ENCODE assay signal across 17 cellular contexts in the genomic region with DNA sequence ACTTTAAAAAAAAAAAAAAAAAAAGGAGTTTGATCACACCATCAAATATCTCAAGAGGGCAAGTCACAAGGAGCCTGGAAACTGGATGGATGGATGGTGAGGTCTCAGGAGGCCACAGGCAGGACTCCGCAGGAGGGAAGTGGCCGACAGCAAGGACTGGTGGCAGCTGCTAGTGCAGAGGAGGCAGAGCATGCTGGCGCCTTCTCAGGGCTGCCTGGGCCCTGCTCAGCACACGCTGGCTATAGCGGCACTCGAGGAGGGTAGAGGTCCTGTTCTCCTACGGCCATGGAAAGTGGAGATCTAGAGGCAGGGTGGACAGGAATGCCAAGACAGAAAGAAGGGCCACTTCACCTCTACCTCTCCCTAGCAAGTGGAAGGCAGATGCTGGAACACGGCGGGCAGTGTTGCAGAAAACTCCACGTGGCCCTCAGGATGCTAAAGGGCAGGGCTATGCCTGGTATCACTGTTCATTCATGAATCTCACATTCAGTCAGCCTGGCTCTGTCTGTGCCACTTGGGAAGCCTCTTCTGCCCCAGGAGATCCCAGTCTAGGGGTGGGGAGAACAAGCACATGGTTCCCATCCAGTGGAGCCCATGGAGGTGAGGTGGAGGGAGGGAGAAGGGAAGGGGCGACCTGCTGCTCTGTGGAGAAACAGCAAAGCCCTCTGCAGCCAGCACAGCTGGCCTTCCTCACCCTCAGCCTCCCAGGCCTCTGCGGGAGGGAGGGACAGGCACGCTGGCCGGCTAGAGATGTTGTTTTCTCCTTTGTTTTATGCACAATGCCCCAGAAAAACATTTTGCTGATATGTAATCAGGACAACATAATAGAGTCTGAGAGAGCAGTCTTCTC.
A peak's percentile ranks its signal among the peaks of the same experiment; 100 is the strongest.
DNase-seq lines count a peak whose midpoint lies in the region; ATAC-seq, FAIRE-seq and TF ChIP-seq lines count a peak whose summit lies in the region.
"Had no signal": no experiment of that assay in that cellular context is flagged by ENCODE, and none has a peak within 500 bp of the region (broad histone marks: within the 10 kb centered on the region; RNA-seq: fewer than 3 reads in every experiment).

No MANE protein-coding gene starts in this region.

- no peak overlapping the region for H2AFZ ChIP-seq in HepG2 (ENCODE audit: low read length)

- H3K4me3 ChIP-seq in HepG2 (replicated peaks in 1 of 3; ENCODE audit: insufficient read depth in 1 of 3, low read depth in 2 of 3, low read length in 3 of 3) (no peak overlapping the region), HAP-1 (no peak overlapping the region)
- H3K4me3 ChIP-seq: right atrium auricular region had no signal

- no peaks in the 10 kb centered on the region for H4K20me1 ChIP-seq in HepG2 (ENCODE audit: insufficient read depth, low read length)

- H3K79me2 ChIP-seq in HepG2 (ENCODE audit: insufficient read depth, low read length): no peaks in the 10 kb centered on the region

- no peak for ATAC-seq in HepG2
- ATAC-seq in stimulated activated naive B cell treated with anti-CD40 and anti-IgM and Interleukin-4, amounts not matched to agents 10 μg/mL and 1 μg/mL and 100 μg/mL, for 72 hours (replicated peaks): no peak
- ATAC-seq: activated CD4-positive, CD25-positive, alpha-beta regulatory T cell treated with anti-CD3 and anti-CD28 coated beads, Interleukin-2, amount 50 U/mL, for 24 hours had no signal

- no peak overlapping the region for H3K4me2 ChIP-seq in HepG2 (ENCODE audit: low read depth, low read length)

- BruUV-seq in HepG2 (replicated peaks; lab: Mats Ljungman, UMichigan): no TSS peak

- peaks cover 2 to 5% of the 10 kb centered on the region in 2 experiments; a peak in 3 of 5 replicates for H3K36me3 ChIP-seq in HepG2 (replicated peaks in 1 of 2; ENCODE audit: control insufficient read depth in 1 of 2, insufficient read depth in 2 of 2, low read length in 2 of 2)
- no peaks in the 10 kb centered on the region; the same call in none of the 2 replicates for H3K36me3 ChIP-seq in HAP-1 (replicated peaks)

- no peak overlapping the region for H3K4me3 Mint-ChIP-seq in activated naive CD8-positive, alpha-beta T cell treated with anti-CD3 and anti-CD28 coated beads for 36 hours
- H3K4me3 Mint-ChIP-seq in stimulated activated naive B cell treated with anti-CD40 and anti-IgM and Interleukin-4, amounts not matched to agents 10 μg/mL and 1 μg/mL and 100 μg/mL, for 72 hours: no peak overlapping the region
- H3K4me3 Mint-ChIP-seq in chondrocyte (ENCODE audit: unreplicated experiment): no peak overlapping the region

- H3K27me3 ChIP-seq in HepG2 (ENCODE audit: control insufficient read depth in 1 of 2, insufficient read depth in 2 of 2, low read length in 2 of 2): no peaks in the 10 kb centered on the region
- H3K27me3 ChIP-seq in HAP-1 (ENCODE audit: low read depth): no peaks in the 10 kb centered on the region
- H3K27me3 ChIP-seq: right atrium auricular region had no signal

- H3K27ac ChIP-seq in HepG2 (ENCODE audit: extremely low read length, insufficient read depth, low read length): no peak overlapping the region
- H3K27ac ChIP-seq: right atrium auricular region had no signal

- in situ Hi-C loops in HepG2 (cut with HindIII; ENCODE audit: extremely low pct_ligation_motif_present, low pct_unique_long_range_greater_than_20kb): no loop called here
- in situ Hi-C loops in HAP-1 (cut with MboI; ENCODE audit: low sequenced_read_pairs): no loop called here

- peaks cover 82% of the 10 kb centered on the region for H3K36me3 Mint-ChIP-seq in activated naive CD8-positive, alpha-beta T cell treated with anti-CD3 and anti-CD28 coated beads for 36 hours
- peaks cover 80 to 84% of the 10 kb centered on the region in 2 donors for H3K36me3 Mint-ChIP-seq in stimulated activated naive B cell treated with anti-CD40 and anti-IgM and Interleukin-4, amounts not matched to agents 10 μg/mL and 1 μg/mL and 100 μg/mL, for 72 hours
- H3K36me3 Mint-ChIP-seq in chondrocyte (ENCODE audit: low read depth): peaks cover 31% of the 10 kb centered on the region

- H3K9me3 Mint-ChIP-seq in activated naive CD8-positive, alpha-beta T cell treated with anti-CD3 and anti-CD28 coated beads for 36 hours: peaks cover 19% of the 10 kb centered on the region
- peaks cover 8 to 12% of the 10 kb centered on the region in 2 donors for H3K9me3 Mint-ChIP-seq in stimulated activated naive B cell treated with anti-CD40 and anti-IgM and Interleukin-4, amounts not matched to agents 10 μg/mL and 1 μg/mL and 100 μg/mL, for 72 hours
- peaks cover 29% of the 10 kb centered on the region for H3K9me3 Mint-ChIP-seq in chondrocyte (ENCODE audit: low read depth)

- intact Hi-C loops in HepG2 (cut with micrococcal nuclease; ENCODE audit: unreplicated experiment): no loop called here

- H3K27ac Mint-ChIP-seq in activated naive CD8-positive, alpha-beta T cell treated with anti-CD3 and anti-CD28 coated beads for 36 hours: peak overlapping the region; percentile 75
- peak overlapping the region; percentile 82 for H3K27ac Mint-ChIP-seq in stimulated activated naive B cell treated with anti-CD40 and anti-IgM and Interleukin-4, amounts not matched to agents 10 μg/mL and 1 μg/mL and 100 μg/mL, for 72 hours
- no peak overlapping the region for H3K27ac Mint-ChIP-seq in chondrocyte (ENCODE audit: unreplicated experiment)

- TF ChIP-seq POLR2A in HepG2 (IDR thresholded peaks at IDR 0.05; ENCODE audit: insufficient read depth in 1 of 2, low read depth in 2 of 2, low read length in 2 of 2): no peak

- H3K9ac ChIP-seq in HepG2 (ENCODE audit: insufficient read depth, low read depth, low read length): no peak overlapping the region

- H3K9me3 ChIP-seq in HepG2 (ENCODE audit: low read length) (peaks cover 10% of the 10 kb centered on the region), HAP-1 (0 out of 2 replicates have a peak, but pooled peaks cover 5% of the 10 kb centered on the region)

- H3K4me1 ChIP-seq in HepG2 (ENCODE audit: insufficient read depth, low read length) (peaks cover 33% of the 10 kb centered on the region), HAP-1 (no peaks in the 10 kb centered on the region; the same call in 1 of the 2 replicates)

- POLR2A ChIA-PET in HepG2 (lab: Yijun Ruan, JAX): no interaction called here

- FAIRE-seq in HepG2 (lab: Jason Lieb, UNC): no peak
- FAIRE-seq: islet of Langerhans, RCC 7860 had no signal

- no peak for TF ChIP-seq EP300 in HepG2 (IDR thresholded peaks at IDR 0.05; ENCODE audit: low read depth in 2 of 2, low read length in 2 of 2)
- TF ChIP-seq EP300 in HepG2 (CRISPR knock-in tag; IDR thresholded peaks at IDR 0.05; ENCODE audit: borderline replicate concordance): no peak

- WGBS in HepG2 (ENCODE audit: low lambda C conversion rate): 96% methylated on average over 10 of the region's 14 CpGs

- H3K27me3 Mint-ChIP-seq in activated naive CD8-positive, alpha-beta T cell treated with anti-CD3 and anti-CD28 coated beads for 36 hours: no peaks in the 10 kb centered on the region
- H3K27me3 Mint-ChIP-seq in stimulated activated naive B cell treated with anti-CD40 and anti-IgM and Interleukin-4, amounts not matched to agents 10 μg/mL and 1 μg/mL and 100 μg/mL, for 72 hours: no peaks in the 10 kb centered on the region
- H3K27me3 Mint-ChIP-seq in chondrocyte (ENCODE audit: low read depth): no peaks in the 10 kb centered on the region

- peaks cover 52% of the 10 kb centered on the region for H3K4me1 Mint-ChIP-seq in activated naive CD8-positive, alpha-beta T cell treated with anti-CD3 and anti-CD28 coated beads for 36 hours
- peaks cover 25 to 44% of the 10 kb centered on the region in 2 donors for H3K4me1 Mint-ChIP-seq in stimulated activated naive B cell treated with anti-CD40 and anti-IgM and Interleukin-4, amounts not matched to agents 10 μg/mL and 1 μg/mL and 100 μg/mL, for 72 hours
- peaks cover 31% of the 10 kb centered on the region for H3K4me1 Mint-ChIP-seq in chondrocyte (ENCODE audit: low read depth)

- peak; percentile 55 for DNase-seq in activated CD8-positive, alpha-beta memory T cell treated with anti-CD3 and anti-CD28 coated beads for 24 hours
- no peak for DNase-seq in activated CD8-positive, alpha-beta memory T cell treated with anti-CD3 and anti-CD28 coated beads, Interleukin-2, amount 50 U/mL, for 4 hours
- DNase-seq in activated naive CD8-positive, alpha-beta T cell treated with anti-CD3 and anti-CD28 coated beads for 36 hours: no peak
- no peak for DNase-seq in HepG2 (ENCODE audit: low spot score)
- no peak for DNase-seq in stimulated activated naive B cell treated with anti-CD40 and anti-IgM and Interleukin-4, amounts not matched to agents 10 μg/mL and 1 μg/mL and 100 μg/mL, for 72 hours
- DNase-seq in HAP-1 (ENCODE audit: low spot score in 2 of 2): no peak
- no peak for DNase-seq in mucosa of gallbladder (ENCODE audit: low spot score)
- no peak for DNase-seq in chondrocyte (ENCODE audit: low spot score)
- DNase-seq: activated effector memory CD4-positive, alpha-beta T cell treated with Interleukin-2 at 50 U/mL for 16 hours; NCI-H2081; NCI-H774; stimulated activated CD4-positive, alpha-beta T cell treated with anti-CD3 and anti-CD28 coated beads, Interleukin-4, amount 100 ng/mL, for 24 hours; SW 1271 had no signal

- CTCF ChIA-PET in HepG2 (lab: Yijun Ruan, JAX; ENCODE audit: low intra/inter-chr PET ratio, low total read pairs): no interaction called here

- TF ChIP-seq RAD21 in HepG2 (CRISPR knock-in tag; IDR thresholded peaks at IDR 0.05): no peak

- TF ChIP-seq CTCF in HepG2 (CRISPR knock-in tag; IDR thresholded peaks at IDR 0.05) (no peak), chondrocyte (IDR thresholded peaks at IDR 0.05) (no peak)
